Comparison of ENCODE assay signal across 1 cellular context in the genomic region with DNA sequence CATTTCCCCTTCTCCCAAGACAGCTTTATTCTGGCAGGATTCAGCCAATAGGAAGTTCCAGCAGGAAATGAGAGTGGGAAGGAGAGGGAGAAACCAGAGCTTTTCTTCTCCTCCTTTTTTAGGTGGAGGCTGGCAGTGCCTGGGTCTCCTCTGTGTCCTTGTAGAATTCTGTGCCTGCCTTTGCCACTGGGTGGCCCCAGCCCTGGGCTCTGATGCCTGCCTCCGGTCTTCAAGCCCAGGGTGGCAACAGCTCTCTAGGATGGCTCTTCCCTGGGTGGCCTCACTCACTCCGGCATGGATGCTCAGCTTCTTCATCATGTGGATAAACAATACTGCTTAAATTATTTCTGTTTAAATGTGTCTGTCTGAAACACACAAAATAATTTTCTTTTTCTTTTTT.
TF ChIP-seq lines count a peak whose summit lies in the region.

No MANE protein-coding gene starts in this region.

TF ChIP-seq in H1, 55 proteins besides CTCF, POLR2A, EP300 and RAD21:
- TF ChIP-seq SRF (IDR thresholded peaks at IDR 0.05; ENCODE audit: low read depth, low read length) (no peak), SP1 (IDR thresholded peaks at IDR 0.05; ENCODE audit: low read depth, low read length) (no peak), CEBPB (IDR thresholded peaks at IDR 0.05; ENCODE audit: low read depth, low read length) (no peak), PHF8 (conservative IDR thresholded peaks at IDR 0.05; ENCODE audit: low read depth, low read length) (no peak), HDAC2 (IDR thresholded peaks at IDR 0.05; ENCODE audit: borderline replicate concordance in 1 of 2, low read depth in 2 of 2, low read length in 2 of 2) (no peak), CHD1 (IDR thresholded peaks at IDR 0.05; ENCODE audit: low read depth, low read length) (no peak), TCF12 (IDR thresholded peaks at IDR 0.05; ENCODE audit: low read depth, low read length) (no peak), KDM5A (IDR thresholded peaks at IDR 0.05; ENCODE audit: low read length) (no peak), TBP (IDR thresholded peaks at IDR 0.05; ENCODE audit: low read depth, low read length) (no peak), SIX5 (IDR thresholded peaks at IDR 0.05; ENCODE audit: low read depth, low read length) (no peak), SP2 (IDR thresholded peaks at IDR 0.05; ENCODE audit: low read length) (no peak), POLR2AphosphoS5 (IDR thresholded peaks at IDR 0.05; ENCODE audit: low read depth, low read length) (no peak), KDM4A (IDR thresholded peaks at IDR 0.05; ENCODE audit: low read depth, low read length, severe bottlenecking) (no peak), RBBP5 (IDR thresholded peaks at IDR 0.05; ENCODE audit: borderline replicate concordance, low read depth, low read length) (no peak), TAF1 (IDR thresholded peaks at IDR 0.05; ENCODE audit: low read depth, low read length) (no peak), BCL11A (IDR thresholded peaks at IDR 0.05; ENCODE audit: low read depth in 2 of 2, low read length in 2 of 2) (no peak), KDM1A (IDR thresholded peaks at IDR 0.05; ENCODE audit: borderline replicate concordance, low read length) (no peak)
- TF ChIP-seq, protein P1, sequence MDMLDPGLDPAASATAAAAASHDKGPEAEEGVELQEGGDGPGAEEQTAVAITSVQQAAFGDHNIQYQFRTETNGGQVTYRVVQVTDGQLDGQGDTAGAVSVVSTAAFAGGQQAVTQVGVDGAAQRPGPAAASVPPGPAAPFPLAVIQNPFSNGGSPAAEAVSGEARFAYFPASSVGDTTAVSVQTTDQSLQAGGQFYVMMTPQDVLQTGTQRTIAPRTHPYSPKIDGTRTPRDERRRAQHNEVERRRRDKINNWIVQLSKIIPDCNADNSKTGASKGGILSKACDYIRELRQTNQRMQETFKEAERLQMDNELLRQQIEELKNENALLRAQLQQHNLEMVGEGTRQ (IDR thresholded peaks at IDR 0.05; ENCODE audit: low read length): no peak
- TF ChIP-seq, protein P2, sequence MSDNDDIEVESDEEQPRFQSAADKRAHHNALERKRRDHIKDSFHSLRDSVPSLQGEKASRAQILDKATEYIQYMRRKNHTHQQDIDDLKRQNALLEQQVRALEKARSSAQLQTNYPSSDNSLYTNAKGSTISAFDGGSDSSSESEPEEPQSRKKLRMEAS (IDR thresholded peaks at IDR 0.05): no peak
